In the genomic region with DNA sequence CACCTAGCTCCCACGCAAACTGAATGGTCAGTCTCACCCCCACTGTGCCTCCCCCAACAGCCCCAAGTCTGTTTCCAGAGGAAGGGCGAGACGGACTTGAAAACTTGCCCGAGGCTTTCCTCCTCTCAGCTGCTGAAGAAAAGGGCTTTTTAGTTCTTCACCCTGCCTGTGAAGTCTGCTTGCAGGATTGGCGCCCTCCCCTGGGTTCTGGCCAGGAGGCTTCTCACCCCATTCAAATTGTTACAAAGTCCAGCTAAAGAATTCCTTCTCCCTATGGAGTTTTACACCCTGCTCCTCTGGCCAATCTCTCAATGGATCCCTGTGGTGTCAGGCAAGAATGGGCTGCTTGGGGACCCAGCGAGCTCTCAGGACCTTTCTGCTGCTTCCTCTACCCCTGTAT, we compare ENCODE assay signal across 18 cellular contexts.
A peak's percentile ranks its signal among the peaks of the same experiment; 100 is the strongest.
DNase-seq lines count a peak whose midpoint lies in the region; ATAC-seq and TF ChIP-seq lines count a peak whose summit lies in the region.
"Had no signal": no experiment of that assay in that cellular context is flagged by ENCODE, and none has a peak within 500 bp of the region (broad histone marks: within the 10 kb centered on the region; RNA-seq: fewer than 3 reads in every experiment).

No MANE protein-coding gene starts in this region.

- H3K36me3 ChIP-seq in WERI-Rb-1 (no peaks in the 10 kb centered on the region), neural progenitor cell (no peaks in the 10 kb centered on the region), aorta (ENCODE audit: control insufficient read depth in 1 of 2, insufficient read depth in 2 of 2, low read length in 1 of 2) (no peaks in the 10 kb centered on the region)
- H3K36me3 ChIP-seq: BE2C, SJCRH30 had no signal

- H3K4me1 Mint-ChIP-seq in neural progenitor cell, result no peaks in the 10 kb centered on the region
- H3K4me1 Mint-ChIP-seq in activated T-helper 2 cell treated with anti-CD3 and anti-CD28 coated beads, Interferon-gamma antibody, Interleukin-2, Interleukin-4, amounts not matched to agents 10 μg/mL and 5 μg/mL and 100 μg/mL, durations not matched to agents 14 hours and 24 hours and 36 hours (ENCODE audit: low read depth), result peaks cover 5% of the 10 kb centered on the region

- no peaks in the 10 kb centered on the region for H3K79me2 ChIP-seq in neural progenitor cell (ENCODE audit: low read depth)

- 21 to 39% methylated on average over 6 of the region's 6 CpGs for WGBS in aorta, 2 donors

- no peak for ATAC-seq in aorta (ENCODE audit: low FRiP score)
- ATAC-seq: A549, HCT116 had no signal

- H3K9ac ChIP-seq in neural progenitor cell, result no peak overlapping the region

- H3K27me3 Mint-ChIP-seq in neural progenitor cell (ENCODE audit: insufficient read depth, low read depth), result no peaks in the 10 kb centered on the region
- H3K27me3 Mint-ChIP-seq in activated T-helper 2 cell treated with anti-CD3 and anti-CD28 coated beads, Interferon-gamma antibody, Interleukin-2, Interleukin-4, amounts not matched to agents 10 μg/mL and 5 μg/mL and 100 μg/mL, durations not matched to agents 14 hours and 24 hours and 36 hours (ENCODE audit: low read depth), result no peaks in the 10 kb centered on the region
- H3K27me3 Mint-ChIP-seq: IgD-negative memory B cell had no signal

- DNase-seq in ELF-1 (ENCODE audit: low read depth, low spot score) (peak; percentile 79), WERI-Rb-1 (peak; percentile 7), foreskin melanocyte (peak; percentile 24), neural progenitor cell (ENCODE audit: low spot score) (peak; percentile 2), aorta (no peak), DMS53 treated with DMSO at 0.1 percent for 48 hours (lab: John Stamatoyannopoulos, UW; ENCODE audit: unreplicated experiment) (no peak)
- DNase-seq in activated T-helper 2 cell treated with anti-CD3 and anti-CD28 coated beads, Interferon-gamma antibody, Interleukin-2, Interleukin-4, amounts not matched to agents 10 μg/mL and 5 μg/mL and 100 μg/mL, durations not matched to agents 14 hours and 24 hours and 36 hours (ENCODE audit: low spot score), result no peak
- DNase-seq: BE2C, DMS79, GOT3, NCI-H1694 treated with DMSO at 0.1 percent for 48 hours, NCI-H446 treated with DMSO at 0.1 percent for 48 hours, NCI-H526 treated with DMSO at 0.1 percent for 48 hours, OCI-M1, SJCRH30 had no signal

- H3K9me3 Mint-ChIP-seq in neural progenitor cell, result peaks cover 15% of the 10 kb centered on the region
- no peaks in the 10 kb centered on the region for H3K9me3 Mint-ChIP-seq in activated T-helper 2 cell treated with anti-CD3 and anti-CD28 coated beads, Interferon-gamma antibody, Interleukin-2, Interleukin-4, amounts not matched to agents 10 μg/mL and 5 μg/mL and 100 μg/mL, durations not matched to agents 14 hours and 24 hours and 36 hours

- H3K4me3 Mint-ChIP-seq in neural progenitor cell, result no peak overlapping the region
- H3K4me3 Mint-ChIP-seq in activated T-helper 2 cell treated with anti-CD3 and anti-CD28 coated beads, Interferon-gamma antibody, Interleukin-2, Interleukin-4, amounts not matched to agents 10 μg/mL and 5 μg/mL and 100 μg/mL, durations not matched to agents 14 hours and 24 hours and 36 hours (ENCODE audit: low read depth), result no peak overlapping the region
- H3K4me3 Mint-ChIP-seq: IgD-negative memory B cell had no signal

- H2AFZ ChIP-seq in neural progenitor cell (replicated peaks), result no peak overlapping the region

- no peaks in the 10 kb centered on the region for H3K9me3 ChIP-seq in WERI-Rb-1 (ENCODE audit: severe bottlenecking)
- H3K9me3 ChIP-seq in neural progenitor cell (ENCODE audit: low read depth), result peaks cover 9% of the 10 kb centered on the region
- H3K9me3 ChIP-seq in aorta (ENCODE audit: control insufficient read depth, low read length), result no peaks in the 10 kb centered on the region
- H3K9me3 ChIP-seq: A549, BE2C, SJCRH30 had no signal

- H3K27me3 ChIP-seq in WERI-Rb-1 (ENCODE audit: insufficient read depth, low read depth, severe bottlenecking), result no peaks in the 10 kb centered on the region
- no peaks in the 10 kb centered on the region for H3K27me3 ChIP-seq in neural progenitor cell
- no peaks in the 10 kb centered on the region for H3K27me3 ChIP-seq in aorta (ENCODE audit: control insufficient read depth in 1 of 2, insufficient read depth in 2 of 2, low read length in 1 of 2)
- H3K27me3 ChIP-seq: BE2C, SJCRH30 had no signal

- H3F3A ChIP-seq in neural progenitor cell (ENCODE audit: low read depth), result peaks cover 5% of the 10 kb centered on the region

- no peak overlapping the region for H3K4me3 ChIP-seq in WERI-Rb-1 (ENCODE audit: low read depth, low read length)
- H3K4me3 ChIP-seq in neural progenitor cell, result no peak overlapping the region
- H3K4me3 ChIP-seq in aorta (ENCODE audit: low read length in 2 of 2), result no peak overlapping the region
- H3K4me3 ChIP-seq: A549, SJCRH30 had no signal

- H3K4me2 ChIP-seq in neural progenitor cell, result no peak overlapping the region
- H3K4me2 ChIP-seq: A549 had no signal

- H3K27ac Mint-ChIP-seq in neural progenitor cell, result no peak overlapping the region
- H3K27ac Mint-ChIP-seq in activated T-helper 2 cell treated with anti-CD3 and anti-CD28 coated beads, Interferon-gamma antibody, Interleukin-2, Interleukin-4, amounts not matched to agents 10 μg/mL and 5 μg/mL and 100 μg/mL, durations not matched to agents 14 hours and 24 hours and 36 hours, result no peak overlapping the region
- H3K27ac Mint-ChIP-seq: IgD-negative memory B cell had no signal

- no peaks in the 10 kb centered on the region for H3K36me3 Mint-ChIP-seq in neural progenitor cell
- H3K36me3 Mint-ChIP-seq in activated T-helper 2 cell treated with anti-CD3 and anti-CD28 coated beads, Interferon-gamma antibody, Interleukin-2, Interleukin-4, amounts not matched to agents 10 μg/mL and 5 μg/mL and 100 μg/mL, durations not matched to agents 14 hours and 24 hours and 36 hours (ENCODE audit: low read depth), result no peaks in the 10 kb centered on the region
- H3K36me3 Mint-ChIP-seq: IgD-negative memory B cell had no signal

- intact Hi-C loops in activated T-helper 2 cell treated with anti-CD3 and anti-CD28 coated beads, Interferon-gamma antibody, Interleukin-2, Interleukin-4, amounts not matched to agents 10 μg/mL and 5 μg/mL and 100 μg/mL, durations not matched to agents 14 hours and 24 hours and 36 hours (cut with micrococcal nuclease), result no loop called here
- intact Hi-C loops in aorta (cut with DNase I), result no loop called here

- no peak for TF ChIP-seq CTCF in WERI-Rb-1 (IDR thresholded peaks at IDR 0.05; ENCODE audit: low read depth, low read length)
- no peak for TF ChIP-seq CTCF in neural progenitor cell (IDR thresholded peaks at IDR 0.05)

- H3K4me1 ChIP-seq in neural progenitor cell (peaks cover 6% of the 10 kb centered on the region), aorta (ENCODE audit: control insufficient read depth in 1 of 2, insufficient read depth in 2 of 2, low read length in 2 of 2) (no peaks in the 10 kb centered on the region)
- H3K4me1 ChIP-seq: A549, BE2C, SJCRH30 had no signal

- H3K27ac ChIP-seq in WERI-Rb-1 (no peak overlapping the region), neural progenitor cell (no peak overlapping the region), aorta (ENCODE audit: low read depth in 1 of 2, low read length in 2 of 2) (no peak overlapping the region)
- H3K27ac ChIP-seq: A549, SJCRH30 had no signal

- no peaks in the 10 kb centered on the region for H4K20me1 ChIP-seq in neural progenitor cell (ENCODE audit: low read depth)

Comparison
In these comparisons a context has a peak if more than half of its experiments do, and no peak if none do; other contexts are left out.
1. DNase-seq: peak in ELF-1 (single experiment), WERI-Rb-1 (single experiment), foreskin melanocyte (single experiment) and neural progenitor cell (single experiment); none in activated T-helper 2 cell treated with anti-CD3 and anti-CD28 coated beads, Interferon-gamma antibody, Interleukin-2, Interleukin-4, amounts not matched to agents 10 μg/mL and 5 μg/mL and 100 μg/mL, durations not matched to agents 14 hours and 24 hours and 36 hours (single experiment), aorta (0 of 2) and DMS53 treated with DMSO at 0.1 percent for 48 hours (single experiment).